Comparison of ENCODE assay signal across 6 cellular contexts in the genomic region with DNA sequence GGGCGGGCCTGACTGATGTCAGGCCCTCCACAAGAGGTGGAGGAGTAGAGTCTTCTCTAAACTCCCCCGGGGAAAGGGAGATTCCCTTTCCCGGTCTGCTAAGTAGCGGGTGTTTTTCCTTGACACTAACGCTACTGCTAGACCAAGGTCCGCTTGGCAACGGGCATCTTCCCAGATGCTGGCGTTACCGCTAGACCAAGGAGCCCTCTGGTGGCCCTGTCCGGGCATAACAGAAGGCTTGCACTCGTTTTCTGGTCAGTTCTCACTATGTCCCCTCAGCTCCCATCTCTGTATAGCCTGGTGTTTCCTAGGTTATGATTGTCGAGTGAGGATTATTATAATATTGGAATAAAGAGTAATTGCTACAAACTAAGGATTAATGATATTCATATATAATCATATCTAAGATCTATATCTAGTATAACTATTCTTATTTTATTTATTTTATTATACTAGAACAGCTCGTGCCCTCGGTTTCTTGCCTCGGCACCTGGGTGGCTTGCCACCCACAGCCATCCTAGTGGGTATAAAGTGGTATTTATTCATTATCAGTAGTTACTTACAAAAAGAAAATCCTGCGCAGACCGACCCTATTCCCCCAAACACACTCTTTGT. TPM values are rescaled to one million over a fixed set of nuclear protein-coding genes. Genes with fewer than 3 reads are reported as not detected.
DNase-seq lines count a peak whose midpoint lies in the region; ATAC-seq, FAIRE-seq and TF ChIP-seq lines count a peak whose summit lies in the region.
"Not testable (repeated sequence)": the region's sequence is repeated elsewhere in the genome, so short reads cannot be mapped to it uniquely, and the experiment has no call there.

No MANE protein-coding gene starts in this region.

- POLR2A ChIA-PET in CD8-positive, alpha-beta T cell (lab: Charles Lee): not testable (repeated sequence)
- POLR2A ChIA-PET in GM12878 (lab: Charles Lee): interaction anchor here (0.5 to 0.9 kb wide), 2 partner anchors 23 to 638 kb away, joined by 3 to 9 read pairs; partner anchors contain the start of genes CPSF4 and PTCD1

- 66% methylated on average over 17 of the region's 17 CpGs for WGBS in GM12878 (ENCODE audit: insufficient coverage, insufficient replicate concordance, low lambda C conversion rate, missing lambda C conversion rate)

- H3K27ac Mint-ChIP-seq in CD8-positive, alpha-beta T cell: not testable (repeated sequence)

- CTCF ChIA-PET in CD8-positive, alpha-beta T cell (lab: Charles Lee): interaction anchor here (1.1 to 2.3 kb wide), 2 partner anchors 46 to 50 kb away, joined by 3 to 17 read pairs; no protein-coding TSS in a partner anchor
- CTCF ChIA-PET in GM12878 (lab: Yijun Ruan, JAX): interaction anchor here (0.6 to 1.6 kb wide), 5 partner anchors 49 to 170 kb away, joined by 3 to 4 read pairs (median 3); no protein-coding TSS in a partner anchor

- H3K4me1 Mint-ChIP-seq in CD8-positive, alpha-beta T cell (ENCODE audit: low read depth): peaks cover 27% of the 10 kb centered on the region

- not testable (repeated sequence) for ATAC-seq in CD8-positive, alpha-beta T cell; RWPE2 (ENCODE audit: low read depth)
- peak; percentile 33; the same call in 1 of the 3 replicates for ATAC-seq in GM12878

- H3K4me1 ChIP-seq in CD8-positive, alpha-beta T cell (ENCODE audit: insufficient read depth, low read length); RWPE2 (ENCODE audit: insufficient read depth, poor library complexity, severe bottlenecking); GM12878 (ENCODE audit: control insufficient read depth, insufficient read depth, low read length); right atrium auricular region: not testable (repeated sequence)

- RAD21 ChIA-PET in GM12878 (lab: Charles Lee; ENCODE audit: unreplicated experiment): interaction anchor here (1.0 to 1.2 kb wide), 2 partner anchors 50 to 54 kb away, joined by 3 read pairs; no protein-coding TSS in a partner anchor

- not testable (repeated sequence) for H3K4me3 ChIP-seq in CD8-positive, alpha-beta T cell (ENCODE audit: low read depth, low read length); RWPE2 (ENCODE audit: severe bottlenecking); GM12878; right atrium auricular region

- TF ChIP-seq CTCF in CD8-positive, alpha-beta T cell (IDR thresholded peaks at IDR 0.05): peak; percentile 18
- TF ChIP-seq CTCF in RWPE2 (IDR thresholded peaks at IDR 0.05; ENCODE audit: poor library complexity, severe bottlenecking) (peak; percentile 82), GM12878 (IDR thresholded peaks at IDR 0.05 in 2 of 3, conservative IDR thresholded peaks at IDR 0.05 in 1 of 3; ENCODE audit: control insufficient read depth in 2 of 3, extremely low read depth in 1 of 3, insufficient read depth in 1 of 3, low read depth in 3 of 3, low read length in 3 of 3) (peak; percentile 34 to 68 (median 41)), right atrium auricular region (IDR thresholded peaks at IDR 0.05) (peak; percentile 59 to 71)

- H3K79me2 ChIP-seq in GM12878 (ENCODE audit: control insufficient read depth, insufficient read depth, low read length): not testable (repeated sequence)

- SMC1A ChIA-PET in GM12878 (lab: Charles Lee; ENCODE audit: uncharacterized antibody, unreplicated experiment): interaction anchor here (1.1 to 1.4 kb wide), 2 partner anchors 8 to 54 kb away, joined by 3 read pairs; no protein-coding TSS in a partner anchor

- not testable (repeated sequence) for FAIRE-seq in GM12878 (lab: Jason Lieb, UNC)

- H3K27ac ChIP-seq in CD8-positive, alpha-beta T cell (ENCODE audit: low read depth, low read length); RWPE2 (ENCODE audit: poor library complexity, severe bottlenecking); GM12878 (ENCODE audit: control insufficient read depth, insufficient read depth); right atrium auricular region: not testable (repeated sequence)

- not testable (repeated sequence) for TF ChIP-seq EP300 in GM12878 (IDR thresholded peaks at IDR 0.05; ENCODE audit: borderline replicate concordance in 1 of 2, control insufficient read depth in 1 of 2, low read depth in 2 of 2, low read length in 2 of 2)

- H3K4me2 ChIP-seq in GM12878 (ENCODE audit: control insufficient read depth, insufficient read depth): not testable (repeated sequence)

- intact Hi-C loops in CD8-positive, alpha-beta T cell (cut with DNase I, micrococcal nuclease); GM12878 (cut with micrococcal nuclease; ENCODE audit: unreplicated experiment): not testable (repeated sequence)

- not testable (repeated sequence) for H3K27me3 Mint-ChIP-seq in CD8-positive, alpha-beta T cell (ENCODE audit: low read depth)

- not testable (repeated sequence) for H3K4me3 Mint-ChIP-seq in CD8-positive, alpha-beta T cell

- DNase-seq in CD8-positive, alpha-beta T cell: peak in 2 of 7 experiments; percentile 25 to 31
- peak; percentile 63 for DNase-seq in LHCN-M2 (ENCODE audit: low read depth)
- DNase-seq in RWPE2 (ENCODE audit: low spot score); GM12878 (ENCODE audit: low read depth, low spot score): not testable (repeated sequence)
- DNase-seq in right atrium auricular region (ENCODE audit: low spot score): peak; percentile 64
- DNase-seq in renal cortical epithelial cell (ENCODE audit: low read depth): peak; percentile 59

- TF ChIP-seq RAD21 in GM12878 (IDR thresholded peaks at IDR 0.05; ENCODE audit: insufficient read depth, low read depth, low read length): peak; percentile 51

- H3K27me3 ChIP-seq in CD8-positive, alpha-beta T cell (ENCODE audit: insufficient read depth, low read length); RWPE2 (ENCODE audit: insufficient read depth, poor library complexity, severe bottlenecking); GM12878 (replicated peaks in 1 of 2; ENCODE audit: control insufficient read depth in 2 of 2, insufficient read depth in 2 of 2, low read length in 1 of 2); right atrium auricular region: not testable (repeated sequence)

- H3K36me3 Mint-ChIP-seq in CD8-positive, alpha-beta T cell: peaks cover 87% of the 10 kb centered on the region

- not testable (repeated sequence) for H2AFZ ChIP-seq in GM12878 (ENCODE audit: control insufficient read depth, low read depth, low read length)

- H3K9me3 Mint-ChIP-seq in CD8-positive, alpha-beta T cell: not testable (repeated sequence)

- in situ Hi-C loops in GM12878 (cut with MboI): not testable (repeated sequence)

- not testable (repeated sequence) for H3K9me3 ChIP-seq in CD8-positive, alpha-beta T cell (ENCODE audit: low read length); RWPE2 (ENCODE audit: severe bottlenecking); GM12878 (replicated peaks; ENCODE audit: control insufficient read depth, insufficient read depth, low read length); right atrium auricular region

- H4K20me1 ChIP-seq in GM12878 (ENCODE audit: control insufficient read depth, insufficient read depth): not testable (repeated sequence)

- not testable (repeated sequence) for TF ChIP-seq POLR2A in GM12878 (IDR thresholded peaks at IDR 0.05; ENCODE audit: low read depth, low read length)

- H3K36me3 ChIP-seq in CD8-positive, alpha-beta T cell (ENCODE audit: insufficient read depth, low read length): peaks cover 73% of the 10 kb centered on the region
- H3K36me3 ChIP-seq in RWPE2 (ENCODE audit: low read depth) (peaks cover 95% of the 10 kb centered on the region), GM12878 (ENCODE audit: control insufficient read depth in 2 of 2, insufficient read depth in 2 of 2, low read length in 1 of 2) (peaks cover 29 to 32% of the 10 kb centered on the region in 2 experiments), right atrium auricular region (peaks cover 91% of the 10 kb centered on the region)

- not testable (repeated sequence) for BruUV-seq in GM12878 (replicated peaks; lab: Mats Ljungman, UMichigan)

- not testable (repeated sequence) for H3K9ac ChIP-seq in GM12878 (ENCODE audit: control insufficient read depth, insufficient read depth, low read length)

RNA-seq across cellular contexts. Expression of gene BUD31, which starts 6.9 kb away (rescaled TPM):
- 100 to 1,000 TPM; 144 TPM for total RNA-seq in CD8-positive, alpha-beta T cell
- total RNA-seq in LHCN-M2 (2014; rRNA removed) (128 and 139 TPM in 2 replicates), GM12878 (2014; rRNA removed) (107 TPM in 2 replicates), GM12878 (2014; rRNA removed; fragmentation: Illumina TruSeq; extraction: Trizol) (131 and 143 TPM in 2 replicates), GM12878 (2021) (108 and 134 TPM in 2 replicates), right atrium auricular region (10 to 100 TPM; 36.7 to 57.0 TPM), renal cortical epithelial cell (77.7 and 128 TPM in 2 replicates)
- 118 TPM for polyA plus RNA-seq in LHCN-M2 (2012)
- total RNA-seq in GM12878 (2013; cell fraction: nucleolus; rRNA removed): 18.3 and 21.9 TPM in 2 replicates
- 88.1 TPM for polyA plus RNA-seq in GM12878 (2011; ENCODE audit: low read depth)
- polyA plus RNA-seq in GM12878 (2011; rRNA removed) (74.2 and 104 TPM in 2 replicates), GM12878 (2014; fragmentation: Illumina TruSeq; extraction: Trizol) (185 and 257 TPM in 2 replicates), GM12878 (2014; fragmentation: Nextera tagmentation; extraction: Ambion mirVana) (100 to 1,000 TPM; 125 to 127 TPM), GM12878 (2014; rRNA removed) (112 and 118 TPM in 2 replicates), GM12878 (2016; fragmentation: Nextera tagmentation; extraction: Ambion mirVana) (100 to 1,000 TPM; 301 to 317 TPM)
- polyA plus RNA-seq in GM12878 (2011; cell fraction: cytosol; rRNA removed): 78.9 and 85.9 TPM in 2 replicates
- 42.2 and 44.8 TPM in 2 replicates for polyA plus RNA-seq in GM12878 (2011; cell fraction: nucleus; rRNA removed)
- polyA plus RNA-seq in GM12878 (2012): 90.5 and 113 TPM in 2 replicates
- polyA minus RNA-seq in GM12878 (2011; rRNA and poly(A)+ RNA removed): 41.5 and 60.5 TPM in 2 replicates
- polyA minus RNA-seq in GM12878 (2011; cell fraction: cytosol; rRNA and poly(A)+ RNA removed): 21.0 and 24.6 TPM in 2 replicates
- polyA minus RNA-seq in GM12878 (2011; cell fraction: nucleus; rRNA and poly(A)+ RNA removed): 12.0 and 18.1 TPM in 2 replicates

RNA-seq across cellular contexts. Expression of gene PDAP1, which starts 7.2 kb away (rescaled TPM):
- 10 to 100 TPM; 34.5 to 36.2 TPM for total RNA-seq in CD8-positive, alpha-beta T cell
- total RNA-seq in LHCN-M2 (2014; rRNA removed) (233 and 265 TPM in 2 replicates), GM12878 (2014; rRNA removed) (35.9 and 37.8 TPM in 2 replicates), GM12878 (2014; rRNA removed; fragmentation: Illumina TruSeq; extraction: Trizol) (94.9 and 107 TPM in 2 replicates), GM12878 (2021) (111 and 114 TPM in 2 replicates), right atrium auricular region (10 to 100 TPM; 70.9 to 93.3 TPM), renal cortical epithelial cell (77.4 and 89.1 TPM in 2 replicates)
- 260 TPM for polyA plus RNA-seq in LHCN-M2 (2012)
- total RNA-seq in GM12878 (2013; cell fraction: nucleolus; rRNA removed): 9.5 and 11.1 TPM in 2 replicates
- polyA plus RNA-seq in GM12878 (2011; ENCODE audit: low read depth): 68.1 TPM
- polyA plus RNA-seq in GM12878 (2011; rRNA removed) (30.5 and 48.4 TPM in 2 replicates), GM12878 (2014; fragmentation: Illumina TruSeq; extraction: Trizol) (132 and 200 TPM in 2 replicates), GM12878 (2014; fragmentation: Nextera tagmentation; extraction: Ambion mirVana) (10 to 100 TPM in 1 of 2 experiments, 1 to 10 TPM in 1; 6.6 to 13.8 TPM), GM12878 (2014; rRNA removed) (60.6 and 76.4 TPM in 2 replicates), GM12878 (2016; fragmentation: Nextera tagmentation; extraction: Ambion mirVana) (100 to 1,000 TPM in 1 of 2 experiments, 10 to 100 TPM in 1; 99.1 to 107 TPM)
- polyA plus RNA-seq in GM12878 (2011; cell fraction: cytosol; rRNA removed): 28.5 and 38.4 TPM in 2 replicates
- 19.5 and 39.0 TPM in 2 replicates for polyA plus RNA-seq in GM12878 (2011; cell fraction: nucleus; rRNA removed)
- 94.4 and 117 TPM in 2 replicates for polyA plus RNA-seq in GM12878 (2012)
- 10.3 and 46.3 TPM in 2 replicates for polyA minus RNA-seq in GM12878 (2011; rRNA and poly(A)+ RNA removed)
- polyA minus RNA-seq in GM12878 (2011; cell fraction: cytosol; rRNA and poly(A)+ RNA removed): 8.9 and 9.8 TPM in 2 replicates
- 2.7 and 8.7 TPM in 2 replicates for polyA minus RNA-seq in GM12878 (2011; cell fraction: nucleus; rRNA and poly(A)+ RNA removed)

RNA-seq across cellular contexts. Expression of gene PTCD1, which starts 23.0 kb away (rescaled TPM):
- total RNA-seq in CD8-positive, alpha-beta T cell: 1 to 10 TPM; 4.2 to 4.5 TPM
- total RNA-seq in LHCN-M2 (2014; rRNA removed) (15.0 and 19.2 TPM in 2 replicates), GM12878 (2014; rRNA removed) (8.2 and 9.7 TPM in 2 replicates), GM12878 (2014; rRNA removed; fragmentation: Illumina TruSeq; extraction: Trizol) (3.3 and 4.5 TPM in 2 replicates), GM12878 (2021) (6.2 and 8.8 TPM in 2 replicates), right atrium auricular region (1 to 10 TPM; 4.6 to 5.3 TPM), renal cortical epithelial cell (6.7 and 8.7 TPM in 2 replicates)
- 5.8 TPM for polyA plus RNA-seq in LHCN-M2 (2012)
- total RNA-seq in GM12878 (2013; cell fraction: nucleolus; rRNA removed): 8.8 and 19.1 TPM in 2 replicates
- 2.4 TPM for polyA plus RNA-seq in GM12878 (2011; ENCODE audit: low read depth)
- polyA plus RNA-seq in GM12878 (2011; rRNA removed) (3.0 and 4.2 TPM in 2 replicates), GM12878 (2014; fragmentation: Illumina TruSeq; extraction: Trizol) (0.78 and 1.9 TPM in 2 replicates), GM12878 (2014; fragmentation: Nextera tagmentation; extraction: Ambion mirVana) (under 1 TPM; 0.26 to 0.42 TPM), GM12878 (2014; rRNA removed) (7.6 and 8.7 TPM in 2 replicates), GM12878 (2016; fragmentation: Nextera tagmentation; extraction: Ambion mirVana) (1 to 10 TPM; 5.6 to 5.9 TPM)
- polyA plus RNA-seq in GM12878 (2011; cell fraction: cytosol; rRNA removed): 4.4 and 6.9 TPM in 2 replicates
- 9.9 and 10.2 TPM in 2 replicates for polyA plus RNA-seq in GM12878 (2011; cell fraction: nucleus; rRNA removed)
- 4.4 and 5.9 TPM in 2 replicates for polyA plus RNA-seq in GM12878 (2012)
- 2.8 and 6.6 TPM in 2 replicates for polyA minus RNA-seq in GM12878 (2011; rRNA and poly(A)+ RNA removed)
- polyA minus RNA-seq in GM12878 (2011; cell fraction: cytosol; rRNA and poly(A)+ RNA removed): 1.2 and 1.7 TPM in 2 replicates
- 3.0 and 4.6 TPM in 2 replicates for polyA minus RNA-seq in GM12878 (2011; cell fraction: nucleus; rRNA and poly(A)+ RNA removed)

RNA-seq across cellular contexts. Expression of gene CPSF4, which starts 23.1 kb away (rescaled TPM):
- total RNA-seq in CD8-positive, alpha-beta T cell: 10 to 100 TPM; 33.4 to 33.9 TPM
- total RNA-seq in LHCN-M2 (2014; rRNA removed) (69.6 and 75.0 TPM in 2 replicates), GM12878 (2014; rRNA removed) (46.6 and 46.9 TPM in 2 replicates), GM12878 (2014; rRNA removed; fragmentation: Illumina TruSeq; extraction: Trizol) (31.1 and 31.6 TPM in 2 replicates), GM12878 (2021) (56.3 and 56.9 TPM in 2 replicates), right atrium auricular region (10 to 100 TPM; 12.4 to 18.8 TPM), renal cortical epithelial cell (21.6 and 22.2 TPM in 2 replicates)
- 47.0 TPM for polyA plus RNA-seq in LHCN-M2 (2012)
- 81.7 and 84.6 TPM in 2 replicates for total RNA-seq in GM12878 (2013; cell fraction: nucleolus; rRNA removed)
- 17.0 TPM for polyA plus RNA-seq in GM12878 (2011; ENCODE audit: low read depth)
- polyA plus RNA-seq in GM12878 (2011; rRNA removed) (28.4 and 51.3 TPM in 2 replicates), GM12878 (2014; fragmentation: Illumina TruSeq; extraction: Trizol) (25.2 and 45.8 TPM in 2 replicates), GM12878 (2014; fragmentation: Nextera tagmentation; extraction: Ambion mirVana) (10 to 100 TPM; 13.6 to 14.9 TPM), GM12878 (2014; rRNA removed) (70.1 and 76.9 TPM in 2 replicates), GM12878 (2016; fragmentation: Nextera tagmentation; extraction: Ambion mirVana) (10 to 100 TPM; 35.8 to 44.3 TPM)
- polyA plus RNA-seq in GM12878 (2011; cell fraction: cytosol; rRNA removed): 70.0 and 91.6 TPM in 2 replicates
- polyA plus RNA-seq in GM12878 (2011; cell fraction: nucleus; rRNA removed): 145 and 158 TPM in 2 replicates
- polyA plus RNA-seq in GM12878 (2012): 35.2 and 36.2 TPM in 2 replicates
- polyA minus RNA-seq in GM12878 (2011; rRNA and poly(A)+ RNA removed): 43.1 and 53.2 TPM in 2 replicates
- 17.8 and 17.9 TPM in 2 replicates for polyA minus RNA-seq in GM12878 (2011; cell fraction: cytosol; rRNA and poly(A)+ RNA removed)
- 25.1 and 38.1 TPM in 2 replicates for polyA minus RNA-seq in GM12878 (2011; cell fraction: nucleus; rRNA and poly(A)+ RNA removed)

RNA-seq across cellular contexts. Expression of gene ARPC1B, which starts 41.1 kb away (rescaled TPM):
- total RNA-seq in CD8-positive, alpha-beta T cell: 10 to 100 TPM; 68.5 to 70.5 TPM
- total RNA-seq in LHCN-M2 (2014; rRNA removed) (487 and 807 TPM in 2 replicates), GM12878 (2014; rRNA removed) (719 and 762 TPM in 2 replicates), GM12878 (2014; rRNA removed; fragmentation: Illumina TruSeq; extraction: Trizol) (170 and 199 TPM in 2 replicates), GM12878 (2021) (368 and 403 TPM in 2 replicates), right atrium auricular region (100 to 1,000 TPM in 1 of 2 donors, 10 to 100 TPM in 1; 53.0 to 115 TPM), renal cortical epithelial cell (565 and 690 TPM in 2 replicates)
- polyA plus RNA-seq in LHCN-M2 (2012): 567 TPM
- 141 and 182 TPM in 2 replicates for total RNA-seq in GM12878 (2013; cell fraction: nucleolus; rRNA removed)
- polyA plus RNA-seq in GM12878 (2011; ENCODE audit: low read depth): 363 TPM
- polyA plus RNA-seq in GM12878 (2011; rRNA removed) (314 and 406 TPM in 2 replicates), GM12878 (2014; fragmentation: Illumina TruSeq; extraction: Trizol) (91.0 and 148 TPM in 2 replicates), GM12878 (2014; fragmentation: Nextera tagmentation; extraction: Ambion mirVana) (100 to 1,000 TPM in 1 of 2 experiments, 10 to 100 TPM in 1; 14.1 to 135 TPM), GM12878 (2014; rRNA removed) (628 and 811 TPM in 2 replicates), GM12878 (2016; fragmentation: Nextera tagmentation; extraction: Ambion mirVana) (100 to 1,000 TPM; 577 to 598 TPM)
- polyA plus RNA-seq in GM12878 (2011; cell fraction: cytosol; rRNA removed): 858 and 1,050 TPM in 2 replicates
- 603 and 732 TPM in 2 replicates for polyA plus RNA-seq in GM12878 (2011; cell fraction: nucleus; rRNA removed)
- polyA plus RNA-seq in GM12878 (2012): 639 and 642 TPM in 2 replicates
- polyA minus RNA-seq in GM12878 (2011; rRNA and poly(A)+ RNA removed): 194 and 384 TPM in 2 replicates
- 199 and 205 TPM in 2 replicates for polyA minus RNA-seq in GM12878 (2011; cell fraction: cytosol; rRNA and poly(A)+ RNA removed)
- 112 and 162 TPM in 2 replicates for polyA minus RNA-seq in GM12878 (2011; cell fraction: nucleus; rRNA and poly(A)+ RNA removed)

Comparison
In these comparisons a context has a peak if more than half of its experiments do, and no peak if none do; other contexts are left out.
1. CTCF ChIP-seq: peak in every context shown above with its lines; median percentile 82 in RWPE2; 65 in right atrium auricular region; 41 in GM12878; 18 in CD8-positive, alpha-beta T cell.